Comparison of ENCODE assay signal across 40 cellular contexts in the genomic region with DNA sequence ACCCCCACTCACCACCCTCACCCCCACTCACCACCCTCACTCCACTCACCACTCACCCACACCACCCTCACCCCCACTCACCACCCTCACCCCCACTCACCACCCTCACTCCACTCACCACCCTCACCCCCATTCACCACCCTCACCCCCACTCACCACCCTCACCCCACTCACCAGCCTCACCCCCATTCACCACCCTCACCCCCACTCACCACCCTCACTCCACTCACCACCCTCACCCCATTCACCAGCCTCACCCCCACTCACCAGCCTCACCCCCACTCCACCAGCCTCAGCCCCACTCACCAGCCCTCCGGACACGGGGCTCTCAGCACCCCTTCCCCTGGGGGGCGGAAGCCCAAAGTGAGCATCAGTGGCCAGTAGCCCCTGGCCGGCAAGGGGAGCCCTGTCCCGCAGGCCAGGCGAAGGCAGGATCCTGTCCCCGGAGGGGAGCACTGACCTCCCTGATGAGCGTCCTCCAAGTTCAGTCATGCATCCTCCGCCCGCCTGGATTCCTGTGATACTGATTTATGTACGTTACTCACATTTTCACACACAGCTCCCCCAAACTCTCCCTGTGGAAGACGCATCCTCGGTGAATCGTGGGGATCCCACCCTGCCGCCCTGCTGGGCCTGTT. TPM values are rescaled to one million over a fixed set of nuclear protein-coding genes. Genes with fewer than 3 reads are reported as not detected.
"Had no signal": no experiment of that assay in that cellular context is flagged by ENCODE, and none has a peak within 500 bp of the region (broad histone marks: within the 10 kb centered on the region; RNA-seq: fewer than 3 reads in every experiment).

No MANE protein-coding gene starts in this region.

- ATAC-seq: activated CD4-positive, alpha-beta T cell treated with anti-CD3 and anti-CD28 coated beads for 36 hours; activated CD8-positive, alpha-beta memory T cell treated with anti-CD3 and anti-CD28 coated beads, Interleukin-2, amount 10 ng/mL, durations not matched to agents 7 days and 5 days; activated CD8-positive, alpha-beta T cell treated with anti-CD3 and anti-CD28 coated beads, Interleukin-2, amount 10 ng/mL, durations not matched to agents 7 days and 5 days; activated naive CD8-positive, alpha-beta T cell treated with anti-CD3 and anti-CD28 coated beads, Interleukin-2, amount 50 U/mL, for 24 hours; gastroesophageal sphincter; T-helper 17 cell had no signal

- H3K4me3 ChIP-seq: adrenal gland, ascending aorta, breast epithelium, cardiac muscle cell, colonic mucosa, esophagus squamous epithelium, gastroesophageal sphincter had no signal

- FAIRE-seq: endometrium, endothelial cell of umbilical vein had no signal

- H3K36me3 ChIP-seq: adrenal gland, ascending aorta, breast epithelium, cardiac muscle cell, colonic mucosa, esophagus squamous epithelium, gastroesophageal sphincter, WERI-Rb-1 had no signal

- H3K9me3 ChIP-seq: adrenal gland, ascending aorta, breast epithelium, colonic mucosa, esophagus squamous epithelium, gastroesophageal sphincter had no signal

- H3K4me1 ChIP-seq: adrenal gland, breast epithelium, colonic mucosa had no signal

- DNase-seq: activated CD4-positive, alpha-beta memory T cell treated with anti-CD3 and anti-CD28 coated beads for 36 hours; activated CD4-positive, alpha-beta T cell treated with anti-CD3 and anti-CD28 coated beads for 36 hours; activated CD4-positive, alpha-beta T cell treated with anti-CD3 and anti-CD28 coated beads, Interleukin-2, amount 10 ng/mL, durations not matched to agents 24 days and 14 days; activated CD4-positive, CD25-positive, alpha-beta regulatory T cell; activated CD4-positive, CD25-positive, alpha-beta regulatory T cell treated with anti-CD3 and anti-CD28 coated beads, Interleukin-2, amount 50 U/mL, for 72 hours; activated CD8-positive, alpha-beta memory T cell treated with anti-CD3 and anti-CD28 coated beads, Interleukin-2, amount 10 ng/mL, durations not matched to agents 7 days and 5 days; activated CD8-positive, alpha-beta memory T cell treated with anti-CD3 and anti-CD28 coated beads, Interleukin-2, amount 50 U/mL, for 4 hours; activated CD8-positive, alpha-beta T cell treated with anti-CD3 and anti-CD28 coated beads, Interleukin-2, amount 10 ng/mL, durations not matched to agents 7 days and 5 days; activated effector memory CD4-positive, alpha-beta T cell treated with anti-CD3 and anti-CD28 coated beads, Interleukin-2, amount 50 U/mL, for 16 hours; activated naive CD4-positive, alpha-beta T cell treated with anti-CD3 and anti-CD28 coated beads for 36 hours; activated naive CD8-positive, alpha-beta T cell treated with anti-CD3 and anti-CD28 coated beads for 36 hours; activated naive CD8-positive, alpha-beta T cell treated with anti-CD3 and anti-CD28 coated beads, Interleukin-2, amount 50 U/mL, for 24 hours; activated T-cell treated with anti-CD3 and anti-CD28 coated beads, Interleukin-2, amount 50 U/mL, for 1 hour; activated T-cell treated with anti-CD3 and anti-CD28 coated beads, Interleukin-2, amount 50 U/mL, for 48 hours; adrenal gland; central memory CD4-positive, alpha-beta T cell; cerebellar nuclear complex; colonic mucosa; effector CD8-positive, alpha-beta T cell; esophagus squamous epithelium; foreskin melanocyte; T-helper 1 cell; T-helper 17 cell; T1000; WERI-Rb-1 had no signal

- H3K27ac ChIP-seq: adrenal gland, ascending aorta, breast epithelium, cardiac muscle cell, colonic mucosa, epithelial cell of prostate, esophagus squamous epithelium, gastroesophageal sphincter, WERI-Rb-1 had no signal

- H3K27me3 ChIP-seq: adrenal gland, ascending aorta, cardiac muscle cell had no signal

RNA-seq across cellular contexts. Expression of a gene that starts 18.0 kb away (rescaled TPM):
- total RNA-seq: activated CD4-positive, alpha-beta memory T cell treated with anti-CD3 and anti-CD28 coated beads for 36 hours; activated CD4-positive, alpha-beta T cell treated with anti-CD3 and anti-CD28 coated beads for 36 hours; activated CD4-positive, alpha-beta T cell treated with anti-CD3 and anti-CD28 coated beads, Interleukin-2, amount 10 ng/mL, durations not matched to agents 24 days and 14 days; activated CD8-positive, alpha-beta memory T cell treated with anti-CD3 and anti-CD28 coated beads for 36 hours; activated CD8-positive, alpha-beta memory T cell treated with anti-CD3 and anti-CD28 coated beads, Interleukin-2, amount 10 ng/mL, durations not matched to agents 7 days and 5 days; activated CD8-positive, alpha-beta T cell treated with anti-CD3 and anti-CD28 coated beads, Interleukin-2, amount 10 ng/mL, durations not matched to agents 7 days and 5 days; activated naive CD4-positive, alpha-beta T cell treated with anti-CD3 and anti-CD28 coated beads for 36 hours; activated naive CD8-positive, alpha-beta T cell treated with anti-CD3 and anti-CD28 coated beads for 36 hours; activated T-helper 1 cell treated with anti-CD3 and anti-CD28 coated beads, Interleukin-12 subunit alpha, Interleukin-12 subunit beta, Interleukin-2, Interleukin-4 antibody, amounts not matched to agents 30 ng/mL and 10 ng/mL and 1 ng/mL, durations not matched to agents 14 hours and 24 hours and 36 hours; activated T-helper 2 cell treated with anti-CD3 and anti-CD28 coated beads, Interferon-gamma antibody, Interleukin-2, Interleukin-4, amounts not matched to agents 10 μg/mL and 5 μg/mL and 100 μg/mL, durations not matched to agents 14 hours and 24 hours and 36 hours; ascending aorta; breast epithelium; colonic mucosa; dermis microvascular lymphatic vessel endothelial cell; endothelial cell of umbilical vein; esophagus squamous epithelium; fibroblast of lung; fibroblast of villous mesenchyme; gastroesophageal sphincter; glomerular endothelial cell; T-helper 17 cell had no signal
- polyA plus RNA-seq: cardiac muscle cell, endothelial cell of umbilical vein, esophagus, fibroblast of lung had no signal

RNA-seq across cellular contexts. Expression of a gene that starts 38.9 kb away (rescaled TPM):
- total RNA-seq: endothelial cell of umbilical vein had no signal

RNA-seq across cellular contexts. Expression of a gene that starts 41.5 kb away (rescaled TPM):
- total RNA-seq: activated CD4-positive, alpha-beta memory T cell treated with anti-CD3 and anti-CD28 coated beads for 36 hours; activated CD4-positive, alpha-beta T cell treated with anti-CD3 and anti-CD28 coated beads for 36 hours; activated CD4-positive, alpha-beta T cell treated with anti-CD3 and anti-CD28 coated beads, Interleukin-2, amount 10 ng/mL, durations not matched to agents 24 days and 14 days; activated CD8-positive, alpha-beta memory T cell treated with anti-CD3 and anti-CD28 coated beads for 36 hours; activated CD8-positive, alpha-beta memory T cell treated with anti-CD3 and anti-CD28 coated beads, Interleukin-2, amount 10 ng/mL, durations not matched to agents 7 days and 5 days; activated CD8-positive, alpha-beta T cell treated with anti-CD3 and anti-CD28 coated beads, Interleukin-2, amount 10 ng/mL, durations not matched to agents 7 days and 5 days; activated naive CD4-positive, alpha-beta T cell treated with anti-CD3 and anti-CD28 coated beads for 36 hours; activated naive CD8-positive, alpha-beta T cell treated with anti-CD3 and anti-CD28 coated beads for 36 hours; activated T-helper 1 cell treated with anti-CD3 and anti-CD28 coated beads, Interleukin-12 subunit alpha, Interleukin-12 subunit beta, Interleukin-2, Interleukin-4 antibody, amounts not matched to agents 30 ng/mL and 10 ng/mL and 1 ng/mL, durations not matched to agents 14 hours and 24 hours and 36 hours; activated T-helper 2 cell treated with anti-CD3 and anti-CD28 coated beads, Interferon-gamma antibody, Interleukin-2, Interleukin-4, amounts not matched to agents 10 μg/mL and 5 μg/mL and 100 μg/mL, durations not matched to agents 14 hours and 24 hours and 36 hours; ascending aorta; breast epithelium; cardiac muscle cell; esophagus squamous epithelium; fibroblast of lung; fibroblast of villous mesenchyme; gastroesophageal sphincter; glomerular endothelial cell; T-helper 17 cell had no signal
- polyA plus RNA-seq: cardiac muscle cell, fibroblast of lung had no signal
